Comparison of ENCODE assay signal across 8 cellular contexts in genomic region chrX:80808160-80808735, GRCh38. TPM values are rescaled to one million over a fixed set of nuclear protein-coding genes. Genes with fewer than 3 reads are reported as not detected.
DNase-seq lines count a peak whose midpoint lies in the region; ATAC-seq and TF ChIP-seq lines count a peak whose summit lies in the region.

No MANE protein-coding gene starts in this region.

- no peak for TF ChIP-seq EP300 in esophagus muscularis mucosa (IDR thresholded peaks at IDR 0.05)

- H3K27ac ChIP-seq in esophagus muscularis mucosa (replicated peaks in 1 of 4) (peak overlapping the region; percentile 80 to 90 (median 86)), muscle layer of duodenum (ENCODE audit: low read length) (peak overlapping the region; percentile 84)

- no peaks in the 10 kb centered on the region for H3K9me3 Mint-ChIP-seq in Caco-2 (ENCODE audit: unreplicated experiment)

- no peaks in the 10 kb centered on the region for H3K4me1 Mint-ChIP-seq in Caco-2 (ENCODE audit: low read depth, unreplicated experiment)

- H3K4me1 ChIP-seq in Caco-2, result no peaks in the 10 kb centered on the region
- peaks cover 0 to 11% (median 7%) of the 10 kb centered on the region in 4 donors for H3K4me1 ChIP-seq in esophagus muscularis mucosa
- H3K4me1 ChIP-seq in muscle layer of duodenum (ENCODE audit: control insufficient read depth in 1 of 2, insufficient read depth in 2 of 2, low read length in 2 of 2), result no peaks in the 10 kb centered on the region

- H3K27ac Mint-ChIP-seq in Caco-2 (ENCODE audit: unreplicated experiment), result no peak overlapping the region

- BruUV-seq in Caco-2 (replicated peaks; lab: Mats Ljungman, UMichigan), result no TSS peak

- H3K36me3 ChIP-seq in Caco-2 (ENCODE audit: control insufficient read depth, insufficient read depth, low read length), result no peaks in the 10 kb centered on the region
- H3K36me3 ChIP-seq in esophagus muscularis mucosa, result no peaks in the 10 kb centered on the region
- no peaks in the 10 kb centered on the region for H3K36me3 ChIP-seq in muscle layer of duodenum (ENCODE audit: control insufficient read depth in 1 of 2, insufficient read depth in 2 of 2, low read length in 2 of 2)

- WGBS in esophagus muscularis mucosa, result 43% methylated on average over 23 of the region's 24 CpGs

- H3K36me3 Mint-ChIP-seq in Caco-2 (ENCODE audit: insufficient read depth, unreplicated experiment), result peaks cover 11% of the 10 kb centered on the region

- TF ChIP-seq CTCF in Caco-2 (IDR thresholded peaks at IDR 0.05; ENCODE audit: insufficient read depth in 1 of 2, low read depth in 1 of 2, low read length in 1 of 2, severe bottlenecking in 1 of 2, unreplicated experiment in 1 of 2), result no peak
- no peak for TF ChIP-seq CTCF in esophagus muscularis mucosa (IDR thresholded peaks at IDR 0.05)

- CTCF ChIA-PET in Caco-2 (lab: Charles Lee), result no interaction called here

- DNase-seq in Caco-2 (peak; percentile 59 to 71), HUDEP-2 (lab: John Stamatoyannopoulos, UW; ENCODE audit: unreplicated experiment in 76 of 76) (peak in 61 of 76 experiments; percentile 2 to 76 (median 47)), OCI-M2 (lab: John Stamatoyannopoulos, UW; ENCODE audit: unreplicated experiment) (peak; percentile 33), esophagus muscularis mucosa (ENCODE audit: extremely low spot score) (no peak)
- DNase-seq in activated T-cell treated with anti-CD3 and anti-CD28 coated beads, Interleukin-2, amount 50 U/mL, for 48 hours, result peak; percentile 81 to 84
- peak; percentile 60 to 76 (median 70) for DNase-seq in stimulated activated naive CD4-positive, alpha-beta T cell (lab: John Stamatoyannopoulos, UW)

- no peaks in the 10 kb centered on the region for H3K27me3 ChIP-seq in Caco-2 (replicated peaks; ENCODE audit: control insufficient read depth, insufficient read depth, low read length)
- no peaks in the 10 kb centered on the region for H3K27me3 ChIP-seq in esophagus muscularis mucosa
- H3K27me3 ChIP-seq in muscle layer of duodenum (ENCODE audit: low read depth, low read length), result no peaks in the 10 kb centered on the region

- no peaks in the 10 kb centered on the region for H3K9me3 ChIP-seq in Caco-2
- H3K9me3 ChIP-seq in esophagus muscularis mucosa, result no peaks in the 10 kb centered on the region
- H3K9me3 ChIP-seq in muscle layer of duodenum (ENCODE audit: control insufficient read depth in 1 of 2, low read length in 2 of 2), result no peaks in the 10 kb centered on the region

- intact Hi-C loops in Caco-2 (cut with micrococcal nuclease; ENCODE audit: unreplicated experiment), result loop anchor here (5.0 kb wide), 1 partner anchor 314 kb away; no protein-coding TSS in a partner anchor
- intact Hi-C loops in esophagus muscularis mucosa (cut with DNase I), result loop anchor here (5.0 kb wide), 1 partner anchor 314 kb away; no protein-coding TSS in a partner anchor

- no peak for TF ChIP-seq POLR2A in esophagus muscularis mucosa (IDR thresholded peaks at IDR 0.05; ENCODE audit: low read depth)

- peak overlapping the region; percentile 96 for H3K4me3 Mint-ChIP-seq in Caco-2 (ENCODE audit: unreplicated experiment)

- peak; percentile 51 for ATAC-seq in GM21423 (IDR thresholded peaks at IDR 0.05; ENCODE audit: unreplicated experiment)

- H3K4me3 ChIP-seq in Caco-2 (ENCODE audit: low read depth, low read length) (peak overlapping the region; percentile 80), esophagus muscularis mucosa (peak overlapping the region; percentile 70 to 77 (median 70)), muscle layer of duodenum (ENCODE audit: low read depth in 1 of 2, low read length in 2 of 2) (peak overlapping the region; percentile 78 to 86)

- H3K27me3 Mint-ChIP-seq in Caco-2 (ENCODE audit: insufficient read depth, unreplicated experiment), result no peaks in the 10 kb centered on the region

- POLR2A ChIA-PET in Caco-2 (lab: Charles Lee), result no interaction called here

RNA-seq across cellular contexts. Expression of gene BRWD3, which starts 1.4 kb away (rescaled TPM):
- 17.1 and 19.0 TPM in 2 replicates for total RNA-seq in Caco-2 (2022)
- total RNA-seq in esophagus muscularis mucosa, result 10 to 100 TPM; 12.4 to 17.4 (median 13.3) TPM
